ENCODE assay signal across 9 cellular contexts in the genomic region with DNA sequence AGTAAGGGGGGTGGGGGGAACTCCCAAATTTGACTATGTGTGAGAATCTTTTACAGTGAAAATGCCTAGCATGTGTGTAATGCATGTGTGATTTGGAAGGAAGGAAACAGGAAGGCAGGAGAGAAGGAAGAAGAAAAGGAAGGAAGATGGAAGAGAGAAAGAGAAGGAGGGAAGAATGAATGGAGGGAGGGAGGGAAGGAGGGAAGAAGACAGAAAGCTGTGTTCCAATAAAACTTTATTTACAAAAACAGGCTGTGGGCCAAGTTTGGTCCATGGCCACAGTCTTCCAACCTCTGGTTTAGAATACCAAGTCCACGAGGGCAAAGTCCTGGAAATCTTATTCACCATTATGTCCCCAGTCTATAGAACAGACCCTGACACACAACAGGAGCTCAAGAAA.
"Had no signal": no experiment of that assay in that cellular context is flagged by ENCODE, and none has a peak within 500 bp of the region (broad histone marks: within the 10 kb centered on the region; RNA-seq: fewer than 3 reads in every experiment).

No MANE protein-coding gene starts in this region.

- H3K27ac Mint-ChIP-seq: GM23338, H9, HFFc6 had no signal

- DNase-seq: H9, HCEC 1CT, HFFc6, IMR-90, KBM-7 had no signal

- H3K4me3 ChIP-seq: GM23338 had no signal

- H2AFZ ChIP-seq: GM23338 had no signal

- H3K4me3 Mint-ChIP-seq: GM23338, H9, HFFc6 had no signal

- H3K4me2 ChIP-seq: GM23338 had no signal

- FAIRE-seq: H1, H54 had no signal

- H3K27ac ChIP-seq: HL-60 had no signal

- ATAC-seq: GM23338 had no signal
